8 cellular contexts compared by ENCODE assay signal in the genomic region with DNA sequence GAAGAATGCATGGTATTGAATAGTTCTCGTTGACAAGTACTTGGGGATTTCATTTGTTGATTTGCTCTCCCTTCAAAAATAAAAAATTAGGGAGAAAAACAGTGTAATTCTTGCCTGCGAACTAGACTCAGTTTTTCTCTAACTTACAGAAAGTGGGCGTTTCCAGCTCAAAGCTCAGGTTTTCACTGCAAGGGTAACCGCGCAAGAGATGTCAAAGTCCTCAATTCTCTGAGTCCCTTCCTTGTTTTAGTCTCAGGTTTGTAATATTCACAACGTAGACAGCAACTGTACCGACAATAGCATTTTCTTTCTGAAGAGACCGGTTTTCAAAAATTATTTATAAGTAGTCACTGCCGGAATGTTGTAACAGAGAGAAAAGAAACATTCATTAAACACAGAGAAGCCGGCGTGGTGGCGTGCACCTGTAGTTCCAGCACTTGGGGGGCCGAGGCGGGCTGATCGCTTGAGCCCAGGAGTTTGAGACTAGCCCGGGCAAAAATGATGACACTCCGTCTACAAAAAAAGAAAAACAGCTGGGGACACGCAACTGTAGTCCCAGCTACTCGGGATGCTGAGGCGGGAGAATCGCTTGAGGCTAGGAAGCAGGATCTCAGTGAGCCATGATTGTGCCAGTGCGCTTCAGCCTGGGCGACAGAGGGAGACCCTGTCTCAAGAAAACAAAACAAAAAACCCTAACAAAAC. TPM values are rescaled to one million over a fixed set of nuclear protein-coding genes. Genes with fewer than 3 reads are reported as not detected.
DNase-seq lines count a peak whose midpoint lies in the region; ATAC-seq, FAIRE-seq and TF ChIP-seq lines count a peak whose summit lies in the region.

No MANE protein-coding gene starts in this region.

- H3K4me3 ChIP-seq in kidney (ENCODE audit: low read length in 2 of 2) (peak overlapping the region; percentile 66 to 92), testis (peak overlapping the region; percentile 68 to 80)

- H3K9me3 ChIP-seq in kidney (ENCODE audit: control insufficient read depth in 1 of 2, low read length in 2 of 2) (no peaks in the 10 kb centered on the region), testis (no peaks in the 10 kb centered on the region)

- ATAC-seq in activated T-cell treated with anti-CD3 and anti-CD28 coated beads, Interleukin-2, amount 50 U/mL, for 4 hours, result no peak
- no peak for ATAC-seq in HG02870 (IDR thresholded peaks at IDR 0.05; ENCODE audit: unreplicated experiment)

- peak overlapping the region; percentile 99 for H3K4me3 Mint-ChIP-seq in activated T-cell treated with anti-CD3 and anti-CD28 coated beads, Interleukin-2, amount 50 U/mL, for 4 hours
- H3K4me3 Mint-ChIP-seq in activated T-helper 2 cell treated with anti-CD3 and anti-CD28 coated beads, Interferon-gamma antibody, Interleukin-2, Interleukin-4, amounts not matched to agents 10 μg/mL and 5 μg/mL and 100 μg/mL, durations not matched to agents 14 hours and 24 hours and 36 hours (ENCODE audit: low read depth), result peak overlapping the region; percentile 99

- peak overlapping the region in 1 of 2 donors; percentile 78 for H3K9ac ChIP-seq in kidney (ENCODE audit: low read length in 2 of 2)

- TF ChIP-seq POLR2A in testis (IDR thresholded peaks at IDR 0.05), result no peak

- intact Hi-C loops in activated T-helper 2 cell treated with anti-CD3 and anti-CD28 coated beads, Interferon-gamma antibody, Interleukin-2, Interleukin-4, amounts not matched to agents 10 μg/mL and 5 μg/mL and 100 μg/mL, durations not matched to agents 14 hours and 24 hours and 36 hours (cut with micrococcal nuclease), result loop anchor here (2.0 to 10.0 kb wide), 4 partner anchors 53 to 729 kb away; partner anchors contain the start of genes DHX15 and SEPSECS
- intact Hi-C loops in kidney (cut with DNase I), result no loop called here
- intact Hi-C loops in testis (cut with DNase I; ENCODE audit: low total_unique reads), result no loop called here

- H3K27me3 ChIP-seq in testis, result no peaks in the 10 kb centered on the region

- H3K36me3 Mint-ChIP-seq in activated T-cell treated with anti-CD3 and anti-CD28 coated beads, Interleukin-2, amount 50 U/mL, for 4 hours (ENCODE audit: insufficient read depth), result peaks cover 16% of the 10 kb centered on the region
- H3K36me3 Mint-ChIP-seq in activated T-helper 2 cell treated with anti-CD3 and anti-CD28 coated beads, Interferon-gamma antibody, Interleukin-2, Interleukin-4, amounts not matched to agents 10 μg/mL and 5 μg/mL and 100 μg/mL, durations not matched to agents 14 hours and 24 hours and 36 hours (ENCODE audit: low read depth), result peaks cover 21% of the 10 kb centered on the region

- 16 to 21% methylated on average over 23 of the region's 23 CpGs for WGBS in testis, 2 donors

- H3K4me1 Mint-ChIP-seq in activated T-cell treated with anti-CD3 and anti-CD28 coated beads, Interleukin-2, amount 50 U/mL, for 4 hours (ENCODE audit: low read depth), result peaks cover 23% of the 10 kb centered on the region
- peaks cover 27% of the 10 kb centered on the region for H3K4me1 Mint-ChIP-seq in activated T-helper 2 cell treated with anti-CD3 and anti-CD28 coated beads, Interferon-gamma antibody, Interleukin-2, Interleukin-4, amounts not matched to agents 10 μg/mL and 5 μg/mL and 100 μg/mL, durations not matched to agents 14 hours and 24 hours and 36 hours (ENCODE audit: low read depth)

- no peak for DNase-seq in activated T-cell treated with anti-CD3 and anti-CD28 coated beads, Interleukin-2, amount 50 U/mL, for 4 hours
- no peak for DNase-seq in activated T-cell treated with anti-CD3 and anti-CD28 coated beads, Interleukin-2, amount 50 U/mL, for 1 hour
- DNase-seq in activated T-helper 2 cell treated with anti-CD3 and anti-CD28 coated beads, Interferon-gamma antibody, Interleukin-2, Interleukin-4, amounts not matched to agents 10 μg/mL and 5 μg/mL and 100 μg/mL, durations not matched to agents 14 hours and 24 hours and 36 hours (ENCODE audit: low spot score), result no peak
- DNase-seq in kidney, result no peak
- no peak for DNase-seq in testis
- no peak for DNase-seq in NCI-H2196 treated with DMSO at 0.1 percent for 48 hours (lab: John Stamatoyannopoulos, UW; ENCODE audit: unreplicated experiment)
- DNase-seq in OCI-M1 (lab: John Stamatoyannopoulos, UW), result no peak

- H3K4me1 ChIP-seq in kidney (ENCODE audit: control insufficient read depth in 1 of 2, insufficient read depth in 1 of 2, low read depth in 1 of 2, low read length in 2 of 2), result no peaks in the 10 kb centered on the region
- H3K4me1 ChIP-seq in testis, result peaks cover 12% of the 10 kb centered on the region

- no peaks in the 10 kb centered on the region for H3K9me3 Mint-ChIP-seq in activated T-cell treated with anti-CD3 and anti-CD28 coated beads, Interleukin-2, amount 50 U/mL, for 4 hours
- H3K9me3 Mint-ChIP-seq in activated T-helper 2 cell treated with anti-CD3 and anti-CD28 coated beads, Interferon-gamma antibody, Interleukin-2, Interleukin-4, amounts not matched to agents 10 μg/mL and 5 μg/mL and 100 μg/mL, durations not matched to agents 14 hours and 24 hours and 36 hours, result no peaks in the 10 kb centered on the region

- peak overlapping the region in 1 of 2 donors; percentile 66 for H3K27ac ChIP-seq in kidney (ENCODE audit: low read depth in 2 of 2, low read length in 2 of 2)
- H3K27ac ChIP-seq in testis, result peak overlapping the region; percentile 71 to 74

- H3K27ac Mint-ChIP-seq in activated T-helper 2 cell treated with anti-CD3 and anti-CD28 coated beads, Interferon-gamma antibody, Interleukin-2, Interleukin-4, amounts not matched to agents 10 μg/mL and 5 μg/mL and 100 μg/mL, durations not matched to agents 14 hours and 24 hours and 36 hours, result peak overlapping the region; percentile 95

- no peak for FAIRE-seq in kidney (lab: Jason Lieb, UNC)

- H3K36me3 ChIP-seq in kidney (ENCODE audit: control insufficient read depth in 1 of 2, insufficient read depth in 2 of 2, low read length in 2 of 2), result peaks cover 0 to 4% of the 10 kb centered on the region in 2 donors
- no peaks in the 10 kb centered on the region for H3K36me3 ChIP-seq in testis (ENCODE audit: low read depth, missing control alignments)

- H3K27me3 Mint-ChIP-seq in activated T-cell treated with anti-CD3 and anti-CD28 coated beads, Interleukin-2, amount 50 U/mL, for 4 hours (ENCODE audit: low read depth), result peaks cover 2% of the 10 kb centered on the region
- H3K27me3 Mint-ChIP-seq in activated T-helper 2 cell treated with anti-CD3 and anti-CD28 coated beads, Interferon-gamma antibody, Interleukin-2, Interleukin-4, amounts not matched to agents 10 μg/mL and 5 μg/mL and 100 μg/mL, durations not matched to agents 14 hours and 24 hours and 36 hours (ENCODE audit: low read depth), result no peaks in the 10 kb centered on the region

- TF ChIP-seq CTCF in kidney (IDR thresholded peaks at IDR 0.05; ENCODE audit: borderline replicate concordance, extremely low read depth, insufficient read depth) (no peak), testis (IDR thresholded peaks at IDR 0.05) (no peak)

RNA-seq across cellular contexts. Expression of gene ZCCHC4, which starts 0.8 kb away (rescaled TPM):
- 10 to 100 TPM; 14.2 to 18.9 (median 15.2) TPM for total RNA-seq in activated T-cell treated with anti-CD3 and anti-CD28 coated beads, Interleukin-2, amount 50 U/mL, for 4 hours
- total RNA-seq in activated T-helper 2 cell treated with anti-CD3 and anti-CD28 coated beads, Interferon-gamma antibody, Interleukin-2, Interleukin-4, amounts not matched to agents 10 μg/mL and 5 μg/mL and 100 μg/mL, durations not matched to agents 14 hours and 24 hours and 36 hours, result 14.8 and 15.1 TPM in 2 replicates
- 8.4 TPM for total RNA-seq in kidney
- 4.3 TPM for polyA plus RNA-seq in kidney (ENCODE audit: insufficient read depth, low read depth, low replicate concordance)
- 10 to 100 TPM; 27.3 to 27.5 TPM for total RNA-seq in testis
- 10.3 TPM for polyA plus RNA-seq in testis (ENCODE audit: insufficient read depth, low read depth, low replicate concordance)
